ENCODE assay signal across 8 cellular contexts in the genomic region with DNA sequence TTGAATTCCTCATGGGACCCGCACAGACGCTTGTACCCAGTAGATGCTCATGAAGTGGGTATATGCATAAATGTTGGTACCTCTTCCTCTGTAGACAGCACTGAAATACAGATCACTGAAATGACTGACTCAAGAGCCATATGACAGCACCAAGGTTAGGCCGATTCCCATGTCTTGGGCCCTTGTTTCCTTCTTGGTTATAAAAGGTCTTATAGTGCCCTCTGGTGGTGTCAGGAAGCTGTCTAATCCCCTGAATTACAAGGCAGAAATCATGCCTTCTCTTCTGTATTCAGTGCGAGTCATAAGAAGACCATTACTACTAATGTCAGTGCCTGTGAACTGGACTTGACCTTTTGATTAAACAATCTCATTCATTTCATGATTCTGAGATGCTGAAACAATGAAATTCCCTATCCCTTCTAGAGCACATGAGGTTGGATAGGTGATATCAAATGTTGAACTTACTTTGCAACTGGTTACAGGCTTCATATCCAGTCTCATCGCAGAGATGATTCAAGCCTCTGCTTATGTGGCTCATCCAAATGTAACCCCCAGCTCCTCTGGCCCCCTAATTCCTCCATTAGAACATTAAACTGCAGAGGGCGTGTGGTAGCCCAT. TPM values are rescaled to one million over a fixed set of nuclear protein-coding genes. Genes with fewer than 3 reads are reported as not detected.
DNase-seq lines count a peak whose midpoint lies in the region; ATAC-seq, FAIRE-seq and TF ChIP-seq lines count a peak whose summit lies in the region.

No MANE protein-coding gene starts in this region.

- no peaks in the 10 kb centered on the region for H3K9me2 ChIP-seq in SU-DHL-6 (replicated peaks; ENCODE audit: insufficient read depth, low read length)

- FAIRE-seq in H54 (lab: Jason Lieb, UNC) (no peak), islet of Langerhans (lab: Jason Lieb, UNC) (peak; percentile 99)

- peaks cover 48% of the 10 kb centered on the region for H3K4me1 Mint-ChIP-seq in Calu3 (ENCODE audit: low read depth, unreplicated experiment)

- H3K79me2 ChIP-seq in SU-DHL-6 (ENCODE audit: insufficient read depth, low read length) = no peaks in the 10 kb centered on the region

- intact Hi-C loops in Calu3 (cut with micrococcal nuclease; ENCODE audit: unreplicated experiment) (loop anchor here (1.0 kb wide), 2 partner anchors 167 to 200 kb away; no protein-coding TSS in a partner anchor), breast epithelium (cut with DNase I; ENCODE audit: low total_unique reads) (no loop called here)

- no peak overlapping the region for H3K4me3 Mint-ChIP-seq in Calu3 (ENCODE audit: low read depth, unreplicated experiment)

- H3F3A ChIP-seq in SU-DHL-6 (ENCODE audit: insufficient read depth) = no peaks in the 10 kb centered on the region

- CTCF ChIA-PET in Calu3 (lab: Charles Lee) = interaction anchor here (0.9 to 2.7 kb wide), 5 partner anchors 9 to 260 kb away, joined by 3 to 14 read pairs (median 3); partner anchors contain the start of gene SPATA13

- no peak overlapping the region for H3K4me3 ChIP-seq in SU-DHL-6 (ENCODE audit: insufficient read depth, low read length, poor library complexity, severe bottlenecking)
- H3K4me3 ChIP-seq in breast epithelium = no peak overlapping the region

- H4K20me1 ChIP-seq in SU-DHL-6 (ENCODE audit: low read depth, low read length) = no peaks in the 10 kb centered on the region

- peak; percentile 31 for TF ChIP-seq CTCF in Calu3 (IDR thresholded peaks at IDR 0.05; ENCODE audit: unreplicated experiment)
- TF ChIP-seq CTCF in SU-DHL-6 (IDR thresholded peaks at IDR 0.05; ENCODE audit: insufficient read depth, low read length, poor library complexity, severe bottlenecking) = peak; percentile 62
- peak in 2 of 3 donors; percentile 81 to 83 for TF ChIP-seq CTCF in breast epithelium (IDR thresholded peaks at IDR 0.05)

- no peaks in the 10 kb centered on the region for H3K4me1 ChIP-seq in breast epithelium

- no peak for ATAC-seq in HG03025 (IDR thresholded peaks at IDR 0.05; ENCODE audit: low FRiP score, unreplicated experiment)

- BruUV-seq in Calu3 (replicated peaks; lab: Mats Ljungman, UMichigan) = no TSS peak

- no peaks in the 10 kb centered on the region for H3K9me3 Mint-ChIP-seq in Calu3 (ENCODE audit: low read depth, unreplicated experiment)

- H3K9ac ChIP-seq in SU-DHL-6 (ENCODE audit: low read length) = no peak overlapping the region

- no peak for TF ChIP-seq POLR2A in H54 (IDR thresholded peaks at IDR 0.05; ENCODE audit: low read depth, low read length)
- no peak for TF ChIP-seq POLR2A in breast epithelium (IDR thresholded peaks at IDR 0.05)

- H3K27me3 ChIP-seq in SU-DHL-6 (ENCODE audit: low read length) (no peaks in the 10 kb centered on the region), breast epithelium (no peaks in the 10 kb centered on the region)

- H3K27ac ChIP-seq in SU-DHL-6 (ENCODE audit: low read depth, low read length) (no peak overlapping the region), breast epithelium (peak overlapping the region; percentile 40 to 69)

- no peaks in the 10 kb centered on the region for H3K36me3 ChIP-seq in SU-DHL-6 (ENCODE audit: low read length)
- H3K36me3 ChIP-seq in breast epithelium = no peaks in the 10 kb centered on the region

- no peak overlapping the region for H2AFZ ChIP-seq in SU-DHL-6 (ENCODE audit: low read depth, low read length, severe bottlenecking)

- H3K9me3 ChIP-seq in SU-DHL-6 (ENCODE audit: insufficient read depth, low read length) (no peaks in the 10 kb centered on the region), breast epithelium (no peaks in the 10 kb centered on the region)

- H3K4me2 ChIP-seq in SU-DHL-6 (ENCODE audit: low read depth, low read length, poor library complexity, severe bottlenecking) = no peak overlapping the region

- peak; percentile 57 for DNase-seq in Calu3
- DNase-seq in H54 (ENCODE audit: insufficient read length, low spot score) = peak; percentile 37
- peak; percentile 13 for DNase-seq in NCI-H128 (lab: John Stamatoyannopoulos, UW; ENCODE audit: unreplicated experiment)
- DNase-seq in breast epithelium (ENCODE audit: low spot score in 2 of 2) = no peak
- DNase-seq in stimulated activated CD4-positive, alpha-beta T cell treated with anti-CD3 and anti-CD28 coated beads, Interleukin-2, amount 100 ng/mL, for 4 hours (ENCODE audit: low read depth) = peak; percentile 44

- H3K36me3 Mint-ChIP-seq in Calu3 (ENCODE audit: insufficient read depth, unreplicated experiment) = no peaks in the 10 kb centered on the region

- H3K27ac Mint-ChIP-seq in Calu3 (ENCODE audit: unreplicated experiment) = no peak overlapping the region

- H3K27me3 Mint-ChIP-seq in Calu3 (ENCODE audit: unreplicated experiment) = no peaks in the 10 kb centered on the region

RNA-seq across cellular contexts. Expression of gene SPATA13, which starts 59.7 kb away (rescaled TPM):
- 33.8 and 35.9 TPM in 2 replicates for total RNA-seq in Calu3 (2022)
- 10 to 100 TPM in 2 of 3 donors, 1 to 10 TPM in 1; 6.6 to 84.7 (median 58.7) TPM for total RNA-seq in breast epithelium

Comparison
In these comparisons a context has a peak if more than half of its experiments do, and no peak if none do; other contexts are left out.
1. DNase-seq: peak in Calu3 (single experiment), H54 (single experiment), NCI-H128 (single experiment) and stimulated activated CD4-positive, alpha-beta T cell treated with anti-CD3 and anti-CD28 coated beads, Interleukin-2, amount 100 ng/mL, for 4 hours (single experiment); none in breast epithelium (0 of 2).
2. CTCF ChIP-seq: peak in every context shown above with its lines; median percentile 82 in breast epithelium; 62 in SU-DHL-6; 31 in Calu3.